In the genomic region with DNA sequence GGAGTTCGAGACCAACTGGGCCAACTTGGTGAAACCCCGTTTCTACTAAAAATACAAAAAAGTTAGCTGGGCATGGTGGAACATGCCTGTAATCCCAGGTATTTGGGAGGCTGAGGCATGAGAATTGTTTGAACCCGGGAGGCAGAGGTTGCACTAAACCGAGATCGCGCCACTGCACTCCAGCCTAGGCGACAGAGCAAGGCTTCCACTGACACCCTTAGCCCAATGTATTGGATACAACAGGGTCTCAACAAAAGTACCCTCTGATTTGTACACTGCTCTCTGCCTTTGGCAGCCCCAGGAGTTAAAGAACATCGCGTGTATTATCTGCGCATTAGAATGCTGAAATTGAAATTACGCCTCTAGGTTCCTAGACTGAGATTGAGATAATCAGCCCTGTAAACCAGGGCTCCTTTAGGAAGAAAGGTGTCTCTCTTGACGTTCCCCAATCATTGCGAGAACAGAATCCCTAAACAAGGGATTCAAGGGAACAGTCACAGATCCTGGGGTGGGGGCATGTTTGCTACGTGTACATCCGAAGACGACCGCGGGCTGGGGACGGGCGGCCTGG, we compare ENCODE assay signal across 1 cellular context.
TF ChIP-seq lines count a peak whose summit lies in the region.

No MANE protein-coding gene starts in this region.

TF ChIP-seq in HCT116, 20 proteins besides CTCF, POLR2A, EP300 and RAD21 (continued from another document):
- TF ChIP-seq, protein P1, sequence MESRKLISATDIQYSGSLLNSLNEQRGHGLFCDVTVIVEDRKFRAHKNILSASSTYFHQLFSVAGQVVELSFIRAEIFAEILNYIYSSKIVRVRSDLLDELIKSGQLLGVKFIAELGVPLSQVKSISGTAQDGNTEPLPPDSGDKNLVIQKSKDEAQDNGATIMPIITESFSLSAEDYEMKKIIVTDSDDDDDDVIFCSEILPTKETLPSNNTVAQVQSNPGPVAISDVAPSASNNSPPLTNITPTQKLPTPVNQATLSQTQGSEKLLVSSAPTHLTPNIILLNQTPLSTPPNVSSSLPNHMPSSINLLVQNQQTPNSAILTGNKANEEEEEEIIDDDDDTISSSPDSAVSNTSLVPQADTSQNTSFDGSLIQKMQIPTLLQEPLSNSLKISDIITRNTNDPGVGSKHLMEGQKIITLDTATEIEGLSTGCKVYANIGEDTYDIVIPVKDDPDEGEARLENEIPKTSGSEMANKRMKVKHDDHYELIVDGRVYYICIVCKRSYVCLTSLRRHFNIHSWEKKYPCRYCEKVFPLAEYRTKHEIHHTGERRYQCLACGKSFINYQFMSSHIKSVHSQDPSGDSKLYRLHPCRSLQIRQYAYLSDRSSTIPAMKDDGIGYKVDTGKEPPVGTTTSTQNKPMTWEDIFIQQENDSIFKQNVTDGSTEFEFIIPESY (IDR thresholded peaks at IDR 0.05; ENCODE audit: extremely low read depth, insufficient replicate concordance, low read length), result no peak
- TF ChIP-seq CBX3 (IDR thresholded peaks at IDR 0.05; ENCODE audit: low read depth) (no peak), CEBPB (IDR thresholded peaks at IDR 0.05; ENCODE audit: low read depth) (no peak), TCF7L2 (IDR thresholded peaks at IDR 0.05; ENCODE audit: borderline replicate concordance, extremely low read depth, insufficient read depth, insufficient read length) (no peak), SP1 (IDR thresholded peaks at IDR 0.05; ENCODE audit: low read depth) (no peak), EGR1 (IDR thresholded peaks at IDR 0.05; ENCODE audit: low read depth) (no peak), ELF1 (IDR thresholded peaks at IDR 0.05; ENCODE audit: borderline replicate concordance, low read depth) (no peak), SRF (IDR thresholded peaks at IDR 0.05; ENCODE audit: low read depth) (no peak), FOSL1 (IDR thresholded peaks at IDR 0.05; ENCODE audit: low read depth) (no peak), EZH2phosphoT487 (IDR thresholded peaks at IDR 0.05; ENCODE audit: borderline replicate concordance) (no peak), POLR2AphosphoS5 (IDR thresholded peaks at IDR 0.05; ENCODE audit: low read depth, low read length) (no peak), JUND (IDR thresholded peaks at IDR 0.05) (no peak), ZFX (IDR thresholded peaks at IDR 0.05) (no peak)
- TF ChIP-seq, protein P2, sequence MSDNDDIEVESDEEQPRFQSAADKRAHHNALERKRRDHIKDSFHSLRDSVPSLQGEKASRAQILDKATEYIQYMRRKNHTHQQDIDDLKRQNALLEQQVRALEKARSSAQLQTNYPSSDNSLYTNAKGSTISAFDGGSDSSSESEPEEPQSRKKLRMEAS (IDR thresholded peaks at IDR 0.05), result no peak; the same call in 1 of the 2 replicates
- TF ChIP-seq, protein P3, sequence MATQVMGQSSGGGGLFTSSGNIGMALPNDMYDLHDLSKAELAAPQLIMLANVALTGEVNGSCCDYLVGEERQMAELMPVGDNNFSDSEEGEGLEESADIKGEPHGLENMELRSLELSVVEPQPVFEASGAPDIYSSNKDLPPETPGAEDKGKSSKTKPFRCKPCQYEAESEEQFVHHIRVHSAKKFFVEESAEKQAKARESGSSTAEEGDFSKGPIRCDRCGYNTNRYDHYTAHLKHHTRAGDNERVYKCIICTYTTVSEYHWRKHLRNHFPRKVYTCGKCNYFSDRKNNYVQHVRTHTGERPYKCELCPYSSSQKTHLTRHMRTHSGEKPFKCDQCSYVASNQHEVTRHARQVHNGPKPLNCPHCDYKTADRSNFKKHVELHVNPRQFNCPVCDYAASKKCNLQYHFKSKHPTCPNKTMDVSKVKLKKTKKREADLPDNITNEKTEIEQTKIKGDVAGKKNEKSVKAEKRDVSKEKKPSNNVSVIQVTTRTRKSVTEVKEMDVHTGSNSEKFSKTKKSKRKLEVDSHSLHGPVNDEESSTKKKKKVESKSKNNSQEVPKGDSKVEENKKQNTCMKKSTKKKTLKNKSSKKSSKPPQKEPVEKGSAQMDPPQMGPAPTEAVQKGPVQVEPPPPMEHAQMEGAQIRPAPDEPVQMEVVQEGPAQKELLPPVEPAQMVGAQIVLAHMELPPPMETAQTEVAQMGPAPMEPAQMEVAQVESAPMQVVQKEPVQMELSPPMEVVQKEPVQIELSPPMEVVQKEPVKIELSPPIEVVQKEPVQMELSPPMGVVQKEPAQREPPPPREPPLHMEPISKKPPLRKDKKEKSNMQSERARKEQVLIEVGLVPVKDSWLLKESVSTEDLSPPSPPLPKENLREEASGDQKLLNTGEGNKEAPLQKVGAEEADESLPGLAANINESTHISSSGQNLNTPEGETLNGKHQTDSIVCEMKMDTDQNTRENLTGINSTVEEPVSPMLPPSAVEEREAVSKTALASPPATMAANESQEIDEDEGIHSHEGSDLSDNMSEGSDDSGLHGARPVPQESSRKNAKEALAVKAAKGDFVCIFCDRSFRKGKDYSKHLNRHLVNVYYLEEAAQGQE (IDR thresholded peaks at IDR 0.05; ENCODE audit: low read depth), result no peak
- TF ChIP-seq, protein P4, sequence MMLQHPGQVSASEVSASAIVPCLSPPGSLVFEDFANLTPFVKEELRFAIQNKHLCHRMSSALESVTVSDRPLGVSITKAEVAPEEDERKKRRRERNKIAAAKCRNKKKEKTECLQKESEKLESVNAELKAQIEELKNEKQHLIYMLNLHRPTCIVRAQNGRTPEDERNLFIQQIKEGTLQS (IDR thresholded peaks at IDR 0.05), result no peak
